Comparison of ENCODE assay signal across 23 cellular contexts in the genomic region with DNA sequence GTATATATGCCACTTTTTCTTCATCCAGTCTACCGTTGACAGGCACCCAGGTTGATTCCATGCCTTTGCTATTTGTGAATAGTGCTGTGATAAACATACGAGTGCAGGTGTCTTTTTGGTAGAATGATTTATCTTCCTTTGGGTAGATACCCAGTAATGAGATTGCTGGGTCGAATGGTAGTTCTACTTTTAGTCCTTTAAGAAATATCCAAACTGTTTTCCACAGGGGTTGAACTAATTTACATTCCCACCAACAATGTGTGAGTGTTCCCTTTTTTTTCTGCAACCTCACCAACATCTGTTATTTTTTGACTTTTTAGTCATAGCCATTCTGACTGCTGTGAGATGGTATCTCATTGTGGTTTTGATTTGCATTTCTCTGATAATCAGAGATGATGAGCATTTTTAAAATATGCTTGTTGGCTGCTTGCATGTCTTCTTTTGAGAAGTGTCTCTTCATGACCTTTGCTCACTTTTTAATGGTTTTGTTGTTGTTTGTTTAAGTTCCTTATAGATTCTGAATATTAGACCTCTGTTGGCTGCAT. TPM values are rescaled to one million over a fixed set of nuclear protein-coding genes. Genes with fewer than 3 reads are reported as not detected.
A peak's percentile ranks its signal among the peaks of the same experiment; 100 is the strongest.
DNase-seq lines count a peak whose midpoint lies in the region; ATAC-seq and TF ChIP-seq lines count a peak whose summit lies in the region.
"Had no signal": no experiment of that assay in that cellular context is flagged by ENCODE, and none has a peak within 500 bp of the region (broad histone marks: within the 10 kb centered on the region; RNA-seq: fewer than 3 reads in every experiment).

No MANE protein-coding gene starts in this region.

- peaks cover 0 to 31% (median 10%) of the 10 kb centered on the region in 3 donors for H3K4me1 ChIP-seq in esophagus squamous epithelium

- no peaks in the 10 kb centered on the region for H3K36me3 Mint-ChIP-seq in IgD-negative memory B cell
- H3K36me3 Mint-ChIP-seq in activated CD8-positive, alpha-beta T cell treated with anti-CD3 and anti-CD28 coated beads, Interleukin-2, amount 10 ng/mL, durations not matched to agents 7 days and 5 days (ENCODE audit: low read depth): peaks cover 12% of the 10 kb centered on the region
- H3K36me3 Mint-ChIP-seq in memory B cell: no peaks in the 10 kb centered on the region
- H3K36me3 Mint-ChIP-seq: stimulated activated memory B cell treated with anti-CD40 and anti-IgM and Interleukin-4, amounts not matched to agents 10 μg/mL and 1 μg/mL and 100 μg/mL, for 72 hours had no signal

- no peaks in the 10 kb centered on the region for H3K9me3 ChIP-seq in esophagus squamous epithelium
- H3K9me3 ChIP-seq: heart right ventricle, upper lobe of left lung had no signal

- 46 to 70% methylated on average over 3 of the region's 3 CpGs for WGBS in esophagus squamous epithelium, 2 donors

- DNase-seq in activated CD4-positive, CD25-positive, alpha-beta regulatory T cell treated with anti-CD3 and anti-CD28 coated beads, Interleukin-2, amount 50 U/mL, for 72 hours: no peak
- DNase-seq in activated CD8-positive, alpha-beta T cell treated with anti-CD3 and anti-CD28 coated beads, Interleukin-2, amount 10 ng/mL, durations not matched to agents 7 days and 5 days: no peak
- DNase-seq in memory B cell (ENCODE audit: low spot score in 2 of 2) (no peak), esophagus squamous epithelium (lab: John Stamatoyannopoulos, UW) (no peak), NOMO-1 treated with dmso at 0.1 percent for 144 hours (lab: John Stamatoyannopoulos, UW; ENCODE audit: unreplicated experiment) (no peak)
- DNase-seq: cerebellar nuclear complex, endodermal cell, H9, heart right ventricle, mesenchymal stem cell, NCI-H1436, upper lobe of left lung had no signal

- TF ChIP-seq CTCF in esophagus squamous epithelium (IDR thresholded peaks at IDR 0.05): no peak

- ATAC-seq in activated CD4-positive, CD25-positive, alpha-beta regulatory T cell treated with anti-CD3 and anti-CD28 coated beads, Interleukin-2, amount 50 U/mL, for 24 hours: peak; percentile 19 to 23
- ATAC-seq in activated CD8-positive, alpha-beta T cell treated with anti-CD3 and anti-CD28 coated beads, Interleukin-2, amount 10 ng/mL, durations not matched to agents 7 days and 5 days: no peak
- ATAC-seq in memory B cell (ENCODE audit: low read depth) (peak; percentile 9), HG03571 (IDR thresholded peaks at IDR 0.05; ENCODE audit: unreplicated experiment) (no peak)
- ATAC-seq: heart right ventricle; stimulated activated memory B cell treated with anti-CD40 and anti-IgM and Interleukin-4, amounts not matched to agents 10 μg/mL and 1 μg/mL and 100 μg/mL, for 72 hours had no signal

- H3K4me1 Mint-ChIP-seq in IgD-negative memory B cell (peaks cover 40 to 53% (median 52%) of the 10 kb centered on the region in 3 donors), memory B cell (peaks cover 39% of the 10 kb centered on the region)
- peaks cover 84% of the 10 kb centered on the region for H3K4me1 Mint-ChIP-seq in activated CD8-positive, alpha-beta T cell treated with anti-CD3 and anti-CD28 coated beads, Interleukin-2, amount 10 ng/mL, durations not matched to agents 7 days and 5 days (ENCODE audit: low read depth)

- H3K27me3 Mint-ChIP-seq in IgD-negative memory B cell: peaks cover 5% of the 10 kb centered on the region
- H3K27me3 Mint-ChIP-seq in activated CD8-positive, alpha-beta T cell treated with anti-CD3 and anti-CD28 coated beads, Interleukin-2, amount 10 ng/mL, durations not matched to agents 7 days and 5 days (ENCODE audit: low read depth): no peaks in the 10 kb centered on the region
- peaks cover 3% of the 10 kb centered on the region for H3K27me3 Mint-ChIP-seq in memory B cell
- H3K27me3 Mint-ChIP-seq: stimulated activated memory B cell treated with anti-CD40 and anti-IgM and Interleukin-4, amounts not matched to agents 10 μg/mL and 1 μg/mL and 100 μg/mL, for 72 hours had no signal

- intact Hi-C loops in esophagus squamous epithelium (cut with DNase I): no loop called here

- POLR2A ChIA-PET in activated CD8-positive, alpha-beta T cell treated with anti-CD3 and anti-CD28 coated beads, Interleukin-2, amount 10 ng/mL, durations not matched to agents 7 days and 5 days (lab: Charles Lee): interaction anchor here (0.6 kb wide), 1 partner anchor 39 kb away, joined by 3 read pairs; no protein-coding TSS in a partner anchor

- no peak overlapping the region for H3K4me3 ChIP-seq in esophagus squamous epithelium
- H3K4me3 ChIP-seq: upper lobe of left lung had no signal

- H3K4me3 Mint-ChIP-seq in IgD-negative memory B cell (peak overlapping the region in 3 of 4 donors; percentile 0 to 96 (median 47)), memory B cell (peak overlapping the region; percentile 0)
- H3K4me3 Mint-ChIP-seq in activated CD8-positive, alpha-beta T cell treated with anti-CD3 and anti-CD28 coated beads, Interleukin-2, amount 10 ng/mL, durations not matched to agents 7 days and 5 days: peak overlapping the region; percentile 89
- H3K4me3 Mint-ChIP-seq: endodermal cell; H9; stimulated activated memory B cell treated with anti-CD40 and anti-IgM and Interleukin-4, amounts not matched to agents 10 μg/mL and 1 μg/mL and 100 μg/mL, for 72 hours had no signal

- H3K27ac ChIP-seq in esophagus squamous epithelium: peak overlapping the region in 1 of 4 donors; percentile 66
- H3K27ac ChIP-seq: 22Rv1, RWPE1, upper lobe of left lung, VCaP had no signal

- peaks cover 0 to 13% (median 0%) of the 10 kb centered on the region in 4 donors for H3K27me3 ChIP-seq in esophagus squamous epithelium
- H3K27me3 ChIP-seq: upper lobe of left lung had no signal

- TF ChIP-seq POLR2A in esophagus squamous epithelium (IDR thresholded peaks at IDR 0.05): no peak

- CTCF ChIA-PET in activated CD8-positive, alpha-beta T cell treated with anti-CD3 and anti-CD28 coated beads, Interleukin-2, amount 10 ng/mL, durations not matched to agents 7 days and 5 days (lab: Charles Lee): no interaction called here

- H3K9me3 Mint-ChIP-seq in IgD-negative memory B cell (no peaks in the 10 kb centered on the region), memory B cell (no peaks in the 10 kb centered on the region)
- H3K9me3 Mint-ChIP-seq in activated CD8-positive, alpha-beta T cell treated with anti-CD3 and anti-CD28 coated beads, Interleukin-2, amount 10 ng/mL, durations not matched to agents 7 days and 5 days (ENCODE audit: insufficient read depth): no peaks in the 10 kb centered on the region
- H3K9me3 Mint-ChIP-seq: endodermal cell; H9; stimulated activated memory B cell treated with anti-CD40 and anti-IgM and Interleukin-4, amounts not matched to agents 10 μg/mL and 1 μg/mL and 100 μg/mL, for 72 hours had no signal

- H3K27ac Mint-ChIP-seq in IgD-negative memory B cell: peak overlapping the region in 2 of 3 donors; percentile 20 to 36
- H3K27ac Mint-ChIP-seq in activated CD8-positive, alpha-beta T cell treated with anti-CD3 and anti-CD28 coated beads, Interleukin-2, amount 10 ng/mL, durations not matched to agents 7 days and 5 days: peak overlapping the region; percentile 97
- H3K27ac Mint-ChIP-seq in memory B cell: peak overlapping the region; percentile 86
- H3K27ac Mint-ChIP-seq: endodermal cell, H9 had no signal

- no peaks in the 10 kb centered on the region for H3K36me3 ChIP-seq in esophagus squamous epithelium
- H3K36me3 ChIP-seq: heart right ventricle, upper lobe of left lung had no signal

RNA-seq across cellular contexts. Expression of gene ZNF831, which starts 1.9 kb away (rescaled TPM):
- polyA plus RNA-seq in IgD-negative memory B cell: 1.2 TPM
- total RNA-seq in activated CD8-positive, alpha-beta T cell treated with anti-CD3 and anti-CD28 coated beads, Interleukin-2, amount 10 ng/mL, durations not matched to agents 7 days and 5 days: 1 to 10 TPM; 8.6 to 9.2 TPM
- total RNA-seq in esophagus squamous epithelium: 1 to 10 TPM in 1 of 4 donors, under 1 TPM in 3; 0.38 to 1.7 (median 0.60) TPM
- total RNA-seq: endodermal cell, H9, LHCN-M2 had no signal
- polyA plus RNA-seq: BJ, keratinocyte, neural cell had no signal

Comparison
In these comparisons a context has a peak if more than half of its experiments do, and no peak if none do; other contexts are left out.
1. ATAC-seq: peak in activated CD4-positive, CD25-positive, alpha-beta regulatory T cell treated with anti-CD3 and anti-CD28 coated beads, Interleukin-2, amount 50 U/mL, for 24 hours (2 of 2) and memory B cell (single experiment); none in activated CD8-positive, alpha-beta T cell treated with anti-CD3 and anti-CD28 coated beads, Interleukin-2, amount 10 ng/mL, durations not matched to agents 7 days and 5 days (single experiment) and HG03571 (single experiment).
2. H3K27ac Mint-ChIP-seq: peak in every context shown above with its lines; median percentile 97 in activated CD8-positive, alpha-beta T cell treated with anti-CD3 and anti-CD28 coated beads, Interleukin-2, amount 10 ng/mL, durations not matched to agents 7 days and 5 days; 86 in memory B cell; 28 in IgD-negative memory B cell.
3. H3K4me3 Mint-ChIP-seq: peak in every context shown above with its lines; median percentile 89 in activated CD8-positive, alpha-beta T cell treated with anti-CD3 and anti-CD28 coated beads, Interleukin-2, amount 10 ng/mL, durations not matched to agents 7 days and 5 days; 47 in IgD-negative memory B cell; 0 in memory B cell.